Comparison of ENCODE assay signal across 10 cellular contexts in genomic region chr16:68592466-68593337, GRCh38. TPM values are rescaled to one million over a fixed set of nuclear protein-coding genes. Genes with fewer than 3 reads are reported as not detected.
A peak's percentile ranks its signal among the peaks of the same experiment; 100 is the strongest.
DNase-seq lines count a peak whose midpoint lies in the region; ATAC-seq and TF ChIP-seq lines count a peak whose summit lies in the region.
"Had no signal": no experiment of that assay in that cellular context is flagged by ENCODE, and none has a peak within 500 bp of the region (broad histone marks: within the 10 kb centered on the region; RNA-seq: fewer than 3 reads in every experiment).

No MANE protein-coding gene starts in this region.

- H3K4me2 ChIP-seq in IMR-90 (ENCODE audit: low read depth, low read length), result no peak overlapping the region

- no peak overlapping the region for H2BK15ac ChIP-seq in IMR-90 (ENCODE audit: low read depth, low read length)

- H2BK20ac ChIP-seq in IMR-90 (ENCODE audit: low read depth, low read length), result no peak overlapping the region

- H3K4ac ChIP-seq in IMR-90 (ENCODE audit: low read depth, low read length), result no peak overlapping the region

- intact Hi-C loops in IMR-90 (cut with micrococcal nuclease) (loop anchor here (10.0 kb wide), 1 partner anchor 532 kb away; no protein-coding TSS in a partner anchor), lower lobe of right lung (cut with DNase I) (no loop called here)
- intact Hi-C loops in activated CD4-positive, alpha-beta memory T cell treated with anti-CD3 and anti-CD28 coated beads for 36 hours (cut with micrococcal nuclease), result loop anchor here (2.0 to 5.0 kb wide), 3 partner anchors 64 to 250 kb away; partner anchors contain the start of gene TANGO6

- no peaks in the 10 kb centered on the region for H4K20me1 ChIP-seq in IMR-90 (ENCODE audit: insufficient read depth, low read length)

- H3K9me1 ChIP-seq in IMR-90 (ENCODE audit: insufficient read depth, low read length), result no peaks in the 10 kb centered on the region

- H3K4me3 ChIP-seq in IMR-90 (ENCODE audit: insufficient read depth, low read depth, low read length) (no peak overlapping the region), astrocyte of the cerebellum (ENCODE audit: low read depth, low read length) (no peak overlapping the region), lower lobe of right lung (no peak overlapping the region)

- no TSS peak for BruUV-seq in IMR-90 (replicated peaks; lab: Mats Ljungman, UMichigan)

- H3K18ac ChIP-seq in IMR-90 (ENCODE audit: low read depth, low read length), result no peak overlapping the region

- H4K5ac ChIP-seq in IMR-90 (ENCODE audit: low read depth, low read length), result no peak overlapping the region

- H3K79me1 ChIP-seq in IMR-90 (ENCODE audit: low read depth in 1 of 2, low read length in 2 of 2), result no peaks in the 10 kb centered on the region

- H3K27me3 Mint-ChIP-seq in activated CD4-positive, alpha-beta memory T cell treated with anti-CD3 and anti-CD28 coated beads for 36 hours, result peaks cover 1% of the 10 kb centered on the region

- H2BK120ac ChIP-seq in IMR-90 (ENCODE audit: low read depth, low read length), result no peak overlapping the region

- H4K8ac ChIP-seq in IMR-90 (ENCODE audit: low read depth in 2 of 2, low read length in 2 of 2), result no peak overlapping the region

- H3K23ac ChIP-seq in IMR-90 (ENCODE audit: low read depth, low read length), result no peak overlapping the region

- no peak for TF ChIP-seq POLR2A in IMR-90 (IDR thresholded peaks at IDR 0.05; ENCODE audit: low read depth, low read length)

- ATAC-seq in IMR-90 (ENCODE audit: low read depth) (no peak), lower lobe of right lung (no peak), HG03460 (IDR thresholded peaks at IDR 0.05; ENCODE audit: unreplicated experiment) (no peak), HG02642 (IDR thresholded peaks at IDR 0.05; ENCODE audit: poor library complexity, unreplicated experiment) (no peak)
- ATAC-seq: right cardiac atrium had no signal

- POLR2A ChIA-PET in IMR-90 (lab: Charles Lee; ENCODE audit: unreplicated experiment), result no interaction called here
- POLR2A ChIA-PET in activated CD4-positive, alpha-beta memory T cell treated with anti-CD3 and anti-CD28 coated beads for 36 hours (lab: Charles Lee), result no interaction called here

- no peak overlapping the region for H2AK5ac ChIP-seq in IMR-90 (ENCODE audit: low read depth, low read length)

- no peak overlapping the region for H3K56ac ChIP-seq in IMR-90 (ENCODE audit: extremely low read depth, insufficient read depth, low read length)

- dilution Hi-C loops in IMR-90 (cut with HindIII; ENCODE audit: low sequenced_read_pairs, unreplicated experiment), result no loop called here

- H3K27ac Mint-ChIP-seq in activated CD4-positive, alpha-beta memory T cell treated with anti-CD3 and anti-CD28 coated beads for 36 hours, result no peak overlapping the region

- no peak overlapping the region for H2AK9ac ChIP-seq in IMR-90 (replicated peaks; ENCODE audit: low read depth, low read length, poor library complexity)

- 0 out of 2 replicates have a peak, but pooled peaks cover 2% of the 10 kb centered on the region for H3K9me3 ChIP-seq in IMR-90 (ENCODE audit: control insufficient read depth, insufficient read depth, low read length)
- H3K9me3 ChIP-seq in lower lobe of right lung, result no peaks in the 10 kb centered on the region

- TF ChIP-seq CTCF in IMR-90 (conservative IDR thresholded peaks at IDR 0.05; ENCODE audit: low read depth, low read length), result 0 out of 2 replicates have a peak, but pooled peaks have one; percentile 3
- peak; percentile 24 for TF ChIP-seq CTCF in astrocyte of the cerebellum (IDR thresholded peaks at IDR 0.05; ENCODE audit: low read depth, low read length, missing control alignments)
- peak; percentile 23 for TF ChIP-seq CTCF in lower lobe of right lung (IDR thresholded peaks at IDR 0.05)

- TF ChIP-seq RAD21 in IMR-90 (IDR thresholded peaks at IDR 0.05; ENCODE audit: low read length), result no peak

- H4K91ac ChIP-seq in IMR-90 (ENCODE audit: insufficient read depth, low read depth, low read length), result no peak overlapping the region

- H3K4me1 Mint-ChIP-seq in activated CD4-positive, alpha-beta memory T cell treated with anti-CD3 and anti-CD28 coated beads for 36 hours (ENCODE audit: low read depth), result peaks cover 2% of the 10 kb centered on the region

- no peaks in the 10 kb centered on the region for H3K36me3 ChIP-seq in IMR-90 (ENCODE audit: control insufficient read depth, insufficient read depth, low read length)
- no peaks in the 10 kb centered on the region for H3K36me3 ChIP-seq in lower lobe of right lung

- H3K4me1 ChIP-seq in IMR-90 (ENCODE audit: control insufficient read depth, insufficient read depth, low read length), result no peaks in the 10 kb centered on the region
- H3K4me1 ChIP-seq in lower lobe of right lung, result peaks cover 4% of the 10 kb centered on the region

- no peak overlapping the region for H3K14ac ChIP-seq in IMR-90 (replicated peaks; ENCODE audit: low read depth, low read length)

- no peak overlapping the region for H2AFZ ChIP-seq in IMR-90 (replicated peaks; ENCODE audit: low read length, poor library complexity)

- in situ Hi-C loops in IMR-90 (cut with MboI; ENCODE audit: low sequenced_read_pairs) (loop anchor here (10.0 kb wide), 1 partner anchor 58 kb away; the partner anchor contains the start of gene ZFP90), astrocyte of the cerebellum (cut with HindIII; ENCODE audit: low sequenced_read_pairs) (no loop called here)

- no peaks in the 10 kb centered on the region for H3K27me3 ChIP-seq in IMR-90 (ENCODE audit: control insufficient read depth, insufficient read depth, low read length)
- H3K27me3 ChIP-seq in lower lobe of right lung (ENCODE audit: low read depth), result no peaks in the 10 kb centered on the region

- H3K36me3 Mint-ChIP-seq in activated CD4-positive, alpha-beta memory T cell treated with anti-CD3 and anti-CD28 coated beads for 36 hours, result peaks cover 2% of the 10 kb centered on the region

- peak; percentile 60 for DNase-seq in DMS53 (lab: John Stamatoyannopoulos, UW)
- no peak for DNase-seq in IMR-90
- no peak for DNase-seq in astrocyte of the cerebellum (ENCODE audit: low read depth)
- DNase-seq in lower lobe of right lung, result no peak
- no peak for DNase-seq in activated CD4-positive, alpha-beta memory T cell treated with anti-CD3 and anti-CD28 coated beads for 36 hours
- DNase-seq in NCI-H187 (lab: John Stamatoyannopoulos, UW), result no peak
- DNase-seq: right cardiac atrium, SHP77 had no signal

- no peak overlapping the region for H3K27ac ChIP-seq in IMR-90 (ENCODE audit: insufficient read depth, low read length)
- no peak overlapping the region for H3K27ac ChIP-seq in lower lobe of right lung

- WGBS in IMR-90 (ENCODE audit: extremely low coverage in 2 of 2, insufficient read length in 1 of 2), 2 experiments, result 60% methylated on average over 1 of the region's 5 CpGs; no CpG with 5 or more reads in 1 of the 2 experiments

- no peak overlapping the region for H2BK5ac ChIP-seq in IMR-90 (ENCODE audit: low read depth, low read length, poor library complexity, severe bottlenecking)

- no peak overlapping the region for H3K9ac ChIP-seq in IMR-90 (ENCODE audit: low read depth, low read length)

- H3K4me3 Mint-ChIP-seq in activated CD4-positive, alpha-beta memory T cell treated with anti-CD3 and anti-CD28 coated beads for 36 hours, result no peak overlapping the region

- CTCF ChIA-PET in IMR-90 (lab: Yijun Ruan, JAX), result no interaction called here
- CTCF ChIA-PET in activated CD4-positive, alpha-beta memory T cell treated with anti-CD3 and anti-CD28 coated beads for 36 hours (lab: Charles Lee), result interaction anchor here (0.5 to 5.1 kb wide), 4 partner anchors 63 to 210 kb away, joined by 3 to 74 read pairs (median 3); no protein-coding TSS in a partner anchor

- H3K9me3 Mint-ChIP-seq in activated CD4-positive, alpha-beta memory T cell treated with anti-CD3 and anti-CD28 coated beads for 36 hours, result peaks cover 10% of the 10 kb centered on the region

TF ChIP-seq in IMR-90, 13 proteins besides CTCF, POLR2A, EP300 and RAD21 (continues in another document):
- TF ChIP-seq RFX5 (IDR thresholded peaks at IDR 0.05; ENCODE audit: low read depth, low read length), result no peak
- no peak for TF ChIP-seq FOS (IDR thresholded peaks at IDR 0.05; ENCODE audit: low read depth, low read length)
- no peak for TF ChIP-seq ELK1 (IDR thresholded peaks at IDR 0.05; ENCODE audit: borderline replicate concordance, low read depth, low read length)
- no peak for TF ChIP-seq SMC3 (IDR thresholded peaks at IDR 0.05; ENCODE audit: low read depth, low read length)
- no peak for TF ChIP-seq CHD1 (IDR thresholded peaks at IDR 0.05; ENCODE audit: low read depth, low read length)
- TF ChIP-seq MAZ (IDR thresholded peaks at IDR 0.05; ENCODE audit: borderline replicate concordance, low read depth, low read length), result no peak
- no peak for TF ChIP-seq USF2 (IDR thresholded peaks at IDR 0.05; ENCODE audit: low read depth, low read length)

RNA-seq across cellular contexts. Expression of gene CDH3, which starts 52.4 kb away (rescaled TPM):
- total RNA-seq in IMR-90 (2012; rRNA removed), result not detected in 2 replicates
- not detected in 2 replicates for polyA plus RNA-seq in IMR-90 (2012; rRNA removed)
- not detected in 2 replicates for polyA plus RNA-seq in IMR-90 (2012; cell fraction: cytosol; rRNA removed)
- polyA plus RNA-seq in IMR-90 (2012; cell fraction: nucleus; rRNA removed; ENCODE audit: low replicate concordance), result not detected in 2 replicates
- total RNA-seq in lower lobe of right lung, result 3.4 TPM
- total RNA-seq in activated CD4-positive, alpha-beta memory T cell treated with anti-CD3 and anti-CD28 coated beads for 36 hours, result 1 to 10 TPM; 5.2 to 5.3 TPM

RNA-seq across cellular contexts. Expression of gene ZFP90, which starts 53.6 kb away (rescaled TPM):
- total RNA-seq in IMR-90 (2012; rRNA removed), result 17.2 and 22.6 TPM in 2 replicates
- 7.3 and 7.6 TPM in 2 replicates for polyA plus RNA-seq in IMR-90 (2012; rRNA removed)
- polyA plus RNA-seq in IMR-90 (2012; cell fraction: cytosol; rRNA removed), result 4.1 and 5.4 TPM in 2 replicates
- polyA plus RNA-seq in IMR-90 (2012; cell fraction: nucleus; rRNA removed; ENCODE audit: low replicate concordance), result 7.8 and 22.5 TPM in 2 replicates
- 25.7 TPM for total RNA-seq in lower lobe of right lung
- total RNA-seq in activated CD4-positive, alpha-beta memory T cell treated with anti-CD3 and anti-CD28 coated beads for 36 hours, result 10 to 100 TPM; 36.6 to 40.2 TPM
